In the genomic region with DNA sequence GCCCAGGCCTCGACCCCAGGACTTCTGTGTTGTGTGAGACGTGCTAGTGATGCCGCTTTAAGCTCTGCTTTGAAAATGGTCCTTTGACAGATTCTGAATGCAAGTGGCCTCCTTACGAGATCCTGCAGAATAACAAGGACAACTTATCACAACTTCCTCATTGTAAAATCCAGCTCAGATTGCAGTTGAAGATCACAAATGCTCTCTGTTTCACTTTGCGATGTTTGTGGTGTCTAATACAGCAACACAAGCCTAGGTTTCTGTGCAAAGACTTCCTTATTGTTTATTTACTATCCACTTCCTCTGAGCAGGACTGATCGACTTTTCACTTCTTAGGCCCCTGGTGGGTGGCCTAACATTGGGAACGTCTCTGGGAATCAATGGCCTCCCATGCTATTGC, we compare ENCODE assay signal across 17 cellular contexts.
"Had no signal": no experiment of that assay in that cellular context is flagged by ENCODE, and none has a peak within 500 bp of the region (broad histone marks: within the 10 kb centered on the region; RNA-seq: fewer than 3 reads in every experiment).

No MANE protein-coding gene starts in this region.

- H3K4me3 Mint-ChIP-seq: stimulated activated effector memory CD8-positive, alpha-beta T cell treated with anti-CD3 and anti-CD28 coated beads, Interleukin-12 subunit alpha, Interleukin-12 subunit beta, amount 100 ng/mL, for 72 hours had no signal

- H3K4me1 ChIP-seq: colonic mucosa, right atrium auricular region, sigmoid colon, suprapubic skin, thyroid gland, upper lobe of left lung, uterus had no signal

- H3K9me3 Mint-ChIP-seq: naive thymus-derived CD8-positive, alpha-beta T cell; stimulated activated effector memory CD8-positive, alpha-beta T cell treated with anti-CD3 and anti-CD28 coated beads, Interleukin-12 subunit alpha, Interleukin-12 subunit beta, amount 100 ng/mL, for 72 hours had no signal

- H3K27me3 ChIP-seq: colonic mucosa, right atrium auricular region, suprapubic skin, upper lobe of left lung, uterus had no signal

- H3K9me3 ChIP-seq: colonic mucosa, right atrium auricular region, sigmoid colon, suprapubic skin, thyroid gland, upper lobe of left lung, uterus had no signal

- H3K36me3 ChIP-seq: colonic mucosa, right atrium auricular region, sigmoid colon, suprapubic skin, thyroid gland, upper lobe of left lung, uterus had no signal

- ATAC-seq: naive thymus-derived CD8-positive, alpha-beta T cell; stimulated activated effector memory CD8-positive, alpha-beta T cell treated with anti-CD3 and anti-CD28 coated beads, Interleukin-12 subunit alpha, Interleukin-12 subunit beta, amount 100 ng/mL, for 72 hours; stimulated activated naive CD8-positive, alpha-beta T cell treated with anti-CD3 and anti-CD28 coated beads, Interleukin-15, Interleukin-2, amounts not matched to agents 100 U/mL and 50 U/mL, for 24 hours had no signal

- DNase-seq: colonic mucosa; effector CD4-positive, alpha-beta T cell; foreskin melanocyte; head of caudate nucleus; hippocampal formation; mesendoderm; naive thymus-derived CD8-positive, alpha-beta T cell; sigmoid colon; stimulated activated CD4-positive, alpha-beta T cell treated with anti-CD3 and anti-CD28 coated beads, Interleukin-2, amount 100 ng/mL, for 48 hours; stimulated activated naive CD8-positive, alpha-beta T cell treated with anti-CD3 and anti-CD28 coated beads, Interleukin-15, Interleukin-2, amounts not matched to agents 100 U/mL and 50 U/mL, for 24 hours; thyroid gland; upper lobe of left lung; uterus had no signal

- H3K4me3 ChIP-seq: colonic mucosa, right atrium auricular region, sigmoid colon, skin epidermis, suprapubic skin, thyroid gland, upper lobe of left lung, uterus had no signal

- H3K27ac Mint-ChIP-seq: naive thymus-derived CD8-positive, alpha-beta T cell had no signal

- H3K27ac ChIP-seq: colonic mucosa, right atrium auricular region, sigmoid colon, skin epidermis, suprapubic skin, thyroid gland, upper lobe of left lung, uterus had no signal

- H3K36me3 Mint-ChIP-seq: naive thymus-derived CD8-positive, alpha-beta T cell; stimulated activated effector memory CD8-positive, alpha-beta T cell treated with anti-CD3 and anti-CD28 coated beads, Interleukin-12 subunit alpha, Interleukin-12 subunit beta, amount 100 ng/mL, for 72 hours had no signal
